25 cellular contexts compared by ENCODE assay signal in the genomic region with DNA sequence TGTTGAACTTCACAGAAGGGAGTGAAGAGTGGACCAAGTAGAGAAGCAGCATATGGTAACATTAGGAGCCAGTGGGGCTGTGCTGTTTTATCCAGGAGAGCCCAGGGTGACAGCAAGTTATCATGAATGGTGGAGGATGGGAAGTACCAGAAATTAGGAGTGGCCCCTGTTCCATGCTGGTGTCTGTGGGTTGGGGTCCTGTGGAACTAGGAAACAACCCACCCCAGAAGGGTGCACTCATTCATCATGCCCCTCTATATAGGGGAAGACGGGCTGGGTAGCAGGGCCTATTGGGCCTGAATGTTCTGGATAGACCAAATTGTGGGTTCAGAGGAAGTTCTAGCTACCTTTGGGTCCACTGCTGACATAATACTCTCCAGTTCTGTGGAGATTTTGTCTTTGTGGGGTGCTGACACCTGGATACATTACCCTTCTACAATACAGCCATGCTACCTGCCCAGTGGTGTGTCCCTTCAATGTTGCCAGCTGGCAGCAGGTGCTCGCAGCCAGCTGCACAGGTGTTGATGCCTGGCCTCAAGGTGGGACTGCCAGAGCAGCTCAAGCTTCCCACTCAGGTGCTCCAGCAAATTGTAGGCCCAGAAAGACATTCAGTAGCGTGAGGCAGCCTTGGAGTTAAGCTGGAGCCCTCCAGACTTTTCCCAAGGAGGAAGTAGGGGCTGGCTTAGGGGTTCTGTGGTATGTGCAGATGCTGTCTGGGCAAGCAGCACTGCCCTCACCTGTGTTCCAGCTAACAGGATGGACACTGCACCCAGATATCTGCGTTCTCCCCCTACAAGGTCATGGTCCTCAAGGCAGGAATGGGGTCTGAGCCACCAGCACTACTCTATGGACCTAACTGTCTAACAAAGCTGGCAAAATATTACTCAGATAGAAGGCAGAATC.
A peak's percentile ranks its signal among the peaks of the same experiment; 100 is the strongest.
DNase-seq lines count a peak whose midpoint lies in the region; ATAC-seq, FAIRE-seq and TF ChIP-seq lines count a peak whose summit lies in the region.
"Had no signal": no experiment of that assay in that cellular context is flagged by ENCODE, and none has a peak within 500 bp of the region (broad histone marks: within the 10 kb centered on the region; RNA-seq: fewer than 3 reads in every experiment).

No MANE protein-coding gene starts in this region.

- H3K36me3 ChIP-seq in bronchial epithelial cell (ENCODE audit: control insufficient read depth, insufficient read depth, low read length) (no peaks in the 10 kb centered on the region), trophoblast cell (ENCODE audit: control insufficient read depth in 1 of 2, insufficient read depth in 2 of 2, low read length in 2 of 2) (no peaks in the 10 kb centered on the region)
- no peaks in the 10 kb centered on the region for H3K36me3 ChIP-seq in naive thymus-derived CD4-positive, alpha-beta T cell (ENCODE audit: control insufficient read depth in 2 of 3, insufficient read depth in 3 of 3, low read length in 3 of 3)
- H3K36me3 ChIP-seq: BE2C, HAP-1, MG63 had no signal

- peaks cover 0 to 13% (median 0%) of the 10 kb centered on the region in 7 donors for H3K4me1 Mint-ChIP-seq in naive thymus-derived CD4-positive, alpha-beta T cell

- no peaks in the 10 kb centered on the region for H3K9me3 ChIP-seq in trophoblast cell (ENCODE audit: insufficient read depth, low read depth, low read length)
- no peaks in the 10 kb centered on the region for H3K9me3 ChIP-seq in naive thymus-derived CD4-positive, alpha-beta T cell (ENCODE audit: control insufficient read depth in 2 of 3, low read length in 3 of 3)
- H3K9me3 ChIP-seq: BE2C, HAP-1, MG63 had no signal

- FAIRE-seq in bronchial epithelial cell (lab: Jason Lieb, UNC), result peak; percentile 36
- FAIRE-seq: G401.6, RCC 7860 had no signal

- H3K27me3 ChIP-seq in bronchial epithelial cell (ENCODE audit: control insufficient read depth, insufficient read depth, low read length), result peaks cover 3% of the 10 kb centered on the region
- H3K27me3 ChIP-seq in trophoblast cell (ENCODE audit: insufficient read depth, low read length), result no peaks in the 10 kb centered on the region
- no peaks in the 10 kb centered on the region for H3K27me3 ChIP-seq in naive thymus-derived CD4-positive, alpha-beta T cell (ENCODE audit: control insufficient read depth in 2 of 2, insufficient read depth in 2 of 2, low read length in 2 of 2)
- H3K27me3 ChIP-seq: BE2C, MG63 had no signal

- peaks cover 0 to 72% (median 5%) of the 10 kb centered on the region in 5 donors for H3K27me3 Mint-ChIP-seq in naive thymus-derived CD4-positive, alpha-beta T cell

- no CpG with 5 or more reads among the region's 4 CpGs for WGBS in trophoblast cell (ENCODE audit: extremely low coverage, insufficient coverage, insufficient read length)

- H3K27ac Mint-ChIP-seq in naive thymus-derived CD4-positive, alpha-beta T cell, result no peak overlapping the region
- H3K27ac Mint-ChIP-seq: GM23338, HFFc6 had no signal

- intact Hi-C loops in naive thymus-derived CD4-positive, alpha-beta T cell (cut with micrococcal nuclease), result loop anchor here in 1 of 2 donors (5.0 kb wide), 1 partner anchor 260 kb away; the partner anchor contains the start of gene RPS4X

- H2AFZ ChIP-seq in trophoblast cell (ENCODE audit: insufficient read depth, low read length, poor library complexity), result no peak overlapping the region

- peaks cover 7% of the 10 kb centered on the region for H3K79me1 ChIP-seq in trophoblast cell (ENCODE audit: low read length)

- no peak overlapping the region for H3K9ac ChIP-seq in trophoblast cell (ENCODE audit: low read length)

- TF ChIP-seq CTCF in bronchial epithelial cell (IDR thresholded peaks at IDR 0.05; ENCODE audit: insufficient read depth, low read length, severe bottlenecking), result no peak

- H3K14ac ChIP-seq in trophoblast cell (ENCODE audit: low read length), result no peak overlapping the region

- H3K4me2 ChIP-seq in trophoblast cell (ENCODE audit: low read length), result no peak overlapping the region

- no peak overlapping the region for H4K12ac ChIP-seq in trophoblast cell (ENCODE audit: low read depth, low read length)

- H2AK5ac ChIP-seq in trophoblast cell (ENCODE audit: low read length), result peak overlapping the region; percentile 36

- H3K18ac ChIP-seq in trophoblast cell (ENCODE audit: low read length), result no peak overlapping the region

- no peak overlapping the region for H2BK120ac ChIP-seq in trophoblast cell (ENCODE audit: insufficient read depth, low read length, poor library complexity)

- H3K4me3 Mint-ChIP-seq in naive thymus-derived CD4-positive, alpha-beta T cell, result no peak overlapping the region
- H3K4me3 Mint-ChIP-seq: GM23338, HFFc6 had no signal

- peak; percentile 9 for DNase-seq in DMS53 treated with DMSO at 0.1 percent for 48 hours (lab: John Stamatoyannopoulos, UW; ENCODE audit: unreplicated experiment)
- no peak for DNase-seq in bronchial epithelial cell (ENCODE audit: low read depth)
- peak; percentile 19 for DNase-seq in islet precursor cell
- no peak for DNase-seq in trophoblast cell
- DNase-seq in NCI-H2029 treated with DMSO at 0.1 percent for 48 hours (lab: John Stamatoyannopoulos, UW), result no peak
- no peak for DNase-seq in naive thymus-derived CD4-positive, alpha-beta T cell
- DNase-seq: BE2C; CD8-positive, alpha-beta memory T cell; HFFc6; IMR-90; KG1; MG63; NCI-H1417; NCI-H1694; NCI-H2081; NCI-H2227 treated with DMSO at 0.1 percent for 48 hours; SIG-M5 had no signal

- no peak overlapping the region for H4K8ac ChIP-seq in trophoblast cell (ENCODE audit: low read depth, low read length)

- no peaks in the 10 kb centered on the region for H3K9me3 Mint-ChIP-seq in naive thymus-derived CD4-positive, alpha-beta T cell
- H3K9me3 Mint-ChIP-seq: CD8-positive, alpha-beta memory T cell; GM23338; HFFc6 had no signal

- H3K36me3 Mint-ChIP-seq in naive thymus-derived CD4-positive, alpha-beta T cell, result no peaks in the 10 kb centered on the region
- H3K36me3 Mint-ChIP-seq: CD14-positive monocyte; CD8-positive, alpha-beta memory T cell had no signal

- H3K4me3 ChIP-seq in bronchial epithelial cell (ENCODE audit: low read depth, low read length) (no peak overlapping the region), trophoblast cell (ENCODE audit: low read depth, low read length) (no peak overlapping the region)
- H3K4me3 ChIP-seq in naive thymus-derived CD4-positive, alpha-beta T cell (ENCODE audit: low read length), result no peak overlapping the region
- H3K4me3 ChIP-seq: HAP-1, MG63 had no signal

- H2BK5ac ChIP-seq in trophoblast cell (ENCODE audit: low read depth, low read length, poor library complexity), result no peak overlapping the region

- H3K4me1 ChIP-seq in trophoblast cell (ENCODE audit: control insufficient read depth in 1 of 2, insufficient read depth in 2 of 2, low read length in 2 of 2), result peaks cover 11 to 12% of the 10 kb centered on the region in 2 experiments
- peaks cover 0 to 5% of the 10 kb centered on the region in 2 donors for H3K4me1 ChIP-seq in naive thymus-derived CD4-positive, alpha-beta T cell (ENCODE audit: control insufficient read depth in 2 of 2, insufficient read depth in 2 of 2, low read length in 2 of 2)

- H3K79me2 ChIP-seq in trophoblast cell (ENCODE audit: control insufficient read depth, insufficient read depth, low read length, poor library complexity), result peaks cover 2% of the 10 kb centered on the region

- no peak overlapping the region for H3K23ac ChIP-seq in trophoblast cell (ENCODE audit: low read length)

- ATAC-seq in HG03342 (IDR thresholded peaks at IDR 0.05; ENCODE audit: unreplicated experiment) (no peak), GM18498 (IDR thresholded peaks at IDR 0.05; ENCODE audit: unreplicated experiment) (no peak)
- no peak for ATAC-seq in naive thymus-derived CD4-positive, alpha-beta T cell

- H3K4ac ChIP-seq in trophoblast cell (ENCODE audit: low read depth, low read length), result no peak overlapping the region

- H2BK12ac ChIP-seq in trophoblast cell (ENCODE audit: low read length), result no peak overlapping the region

- POLR2A ChIA-PET in naive thymus-derived CD4-positive, alpha-beta T cell (lab: Charles Lee), result no interaction called here

- no peak overlapping the region for H3K27ac ChIP-seq in trophoblast cell (ENCODE audit: low read depth, low read length)
- H3K27ac ChIP-seq in naive thymus-derived CD4-positive, alpha-beta T cell (ENCODE audit: low read depth, low read length), result no peak overlapping the region
- H3K27ac ChIP-seq: SK-N-MC had no signal

- CTCF ChIA-PET in naive thymus-derived CD4-positive, alpha-beta T cell (lab: Charles Lee), result interaction anchor here (1.3 to 1.9 kb wide), 3 partner anchors 13 to 109 kb away, joined by 3 to 13 read pairs (median 4); no protein-coding TSS in a partner anchor

- no peak overlapping the region for H4K91ac ChIP-seq in trophoblast cell (ENCODE audit: low read depth, low read length)

Comparison
In these comparisons a context has a peak if more than half of its experiments do, and no peak if none do; other contexts are left out.
1. DNase-seq: peak in DMS53 treated with DMSO at 0.1 percent for 48 hours (single experiment) and islet precursor cell (single experiment); none in bronchial epithelial cell (single experiment), trophoblast cell (0 of 2), NCI-H2029 treated with DMSO at 0.1 percent for 48 hours (single experiment) and naive thymus-derived CD4-positive, alpha-beta T cell (0 of 9).